ENCODE assay signal across 8 cellular contexts in the genomic region with DNA sequence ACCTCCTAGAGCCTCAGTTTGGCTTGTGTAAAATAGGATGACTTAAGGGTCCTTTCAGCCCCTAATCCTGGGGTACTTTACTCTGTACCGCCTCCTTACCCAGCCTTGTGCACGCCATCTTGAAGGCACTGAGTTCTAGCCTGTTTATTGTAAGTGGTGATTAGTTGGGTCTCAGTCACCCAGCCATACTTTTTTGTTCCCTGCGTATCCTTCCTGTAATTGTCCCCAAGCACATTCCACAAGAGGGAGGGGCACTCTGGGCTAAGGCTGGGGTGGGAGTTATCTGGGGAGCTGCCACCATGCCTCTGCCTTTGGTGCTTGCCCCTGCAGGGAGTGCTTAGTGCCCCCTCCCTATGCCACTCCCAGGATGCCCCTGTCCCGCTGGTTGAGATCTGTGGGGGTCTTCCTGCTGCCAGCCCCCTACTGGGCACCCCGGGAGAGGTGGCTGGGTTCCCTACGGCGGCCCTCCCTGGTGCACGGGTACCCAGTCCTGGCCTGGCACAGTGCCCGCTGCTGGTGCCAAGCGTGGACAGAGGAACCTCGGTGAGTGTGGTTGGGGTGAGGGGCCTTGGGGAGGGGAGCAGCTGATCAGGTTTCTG. TPM values are rescaled to one million over a fixed set of nuclear protein-coding genes. Genes with fewer than 3 reads are reported as not detected.
DNase-seq lines count a peak whose midpoint lies in the region; ATAC-seq, FAIRE-seq and TF ChIP-seq lines count a peak whose summit lies in the region.

No MANE protein-coding gene starts in this region.

- no peak for TF ChIP-seq CTCF in WERI-Rb-1 (IDR thresholded peaks at IDR 0.05; ENCODE audit: low read depth, low read length)

- H3K36me3 Mint-ChIP-seq in activated T-cell treated with anti-CD3 and anti-CD28 coated beads, Interleukin-2, amount 50 U/mL, for 4 hours (ENCODE audit: insufficient read depth), result peaks cover 21% of the 10 kb centered on the region

- peaks cover 24% of the 10 kb centered on the region for H3K4me1 Mint-ChIP-seq in activated T-cell treated with anti-CD3 and anti-CD28 coated beads, Interleukin-2, amount 50 U/mL, for 4 hours (ENCODE audit: low read depth)

- peak overlapping the region; percentile 97 for H3K4me3 Mint-ChIP-seq in activated T-cell treated with anti-CD3 and anti-CD28 coated beads, Interleukin-2, amount 50 U/mL, for 4 hours

- H3K27me3 ChIP-seq in WERI-Rb-1 (ENCODE audit: insufficient read depth, low read depth, severe bottlenecking), result no peaks in the 10 kb centered on the region
- H3K27me3 ChIP-seq in rectal smooth muscle tissue (ENCODE audit: control insufficient read depth, insufficient read depth, low read length), result no peaks in the 10 kb centered on the region

- DNase-seq in activated T-cell treated with anti-CD3 and anti-CD28 coated beads, Interleukin-2, amount 50 U/mL, for 4 hours, result no peak
- DNase-seq in activated T-cell treated with anti-CD3 and anti-CD28 coated beads for 4 hours, result no peak
- no peak for DNase-seq in WERI-Rb-1
- DNase-seq in glomerular visceral epithelial cell (ENCODE audit: extremely low spot score), result peak; percentile 32
- no peak for DNase-seq in COLO829 (ENCODE audit: low spot score)
- no peak for DNase-seq in RCC 7860 (ENCODE audit: low spot score)

- ATAC-seq in activated T-cell treated with anti-CD3 and anti-CD28 coated beads, Interleukin-2, amount 50 U/mL, for 4 hours, result no peak
- no peak for ATAC-seq in GM21576 (IDR thresholded peaks at IDR 0.05; ENCODE audit: unreplicated experiment)

- H3K27ac ChIP-seq in WERI-Rb-1 (peak overlapping the region; percentile 91), rectal smooth muscle tissue (ENCODE audit: low read depth, low read length) (peak overlapping the region; percentile 83)

- H3K9me3 ChIP-seq in WERI-Rb-1 (ENCODE audit: severe bottlenecking), result no peaks in the 10 kb centered on the region

- H3K36me3 ChIP-seq in WERI-Rb-1, result peaks cover 49% of the 10 kb centered on the region
- H3K36me3 ChIP-seq in rectal smooth muscle tissue (ENCODE audit: control insufficient read depth, insufficient read depth, low read length), result peaks cover 4% of the 10 kb centered on the region

- no peak for FAIRE-seq in RCC 7860 (lab: Jason Lieb, UNC)

- peak overlapping the region; percentile 99 for H3K9ac ChIP-seq in rectal smooth muscle tissue (ENCODE audit: low read length)

- peak overlapping the region; percentile 89 for H3K4me3 ChIP-seq in WERI-Rb-1 (ENCODE audit: low read depth, low read length)
- H3K4me3 ChIP-seq in rectal smooth muscle tissue (ENCODE audit: low read length), result peak overlapping the region; percentile 99

- H3K27me3 Mint-ChIP-seq in activated T-cell treated with anti-CD3 and anti-CD28 coated beads, Interleukin-2, amount 50 U/mL, for 4 hours (ENCODE audit: low read depth), result no peaks in the 10 kb centered on the region

- no peaks in the 10 kb centered on the region for H3K9me3 Mint-ChIP-seq in activated T-cell treated with anti-CD3 and anti-CD28 coated beads, Interleukin-2, amount 50 U/mL, for 4 hours

- H3K4me1 ChIP-seq in rectal smooth muscle tissue (ENCODE audit: control insufficient read depth, insufficient read depth, low read length), result no peaks in the 10 kb centered on the region

RNA-seq across cellular contexts. Expression of a gene that starts 0.9 kb away (rescaled TPM):
- total RNA-seq in activated T-cell treated with anti-CD3 and anti-CD28 coated beads, Interleukin-2, amount 50 U/mL, for 4 hours, result 100 to 1,000 TPM; 185 to 214 (median 189) TPM

RNA-seq across cellular contexts. Expression of a gene that starts 8.3 kb away (rescaled TPM):
- under 1 TPM in 2 of 3 donors, not detected in 1; 0.13 to 0.14 TPM for total RNA-seq in activated T-cell treated with anti-CD3 and anti-CD28 coated beads, Interleukin-2, amount 50 U/mL, for 4 hours

RNA-seq across cellular contexts. Expression of a gene that starts 11.2 kb away (rescaled TPM):
- 10 to 100 TPM; 28.1 to 31.9 (median 30.2) TPM for total RNA-seq in activated T-cell treated with anti-CD3 and anti-CD28 coated beads, Interleukin-2, amount 50 U/mL, for 4 hours

RNA-seq across cellular contexts. Expression of a gene that starts 32.3 kb away (rescaled TPM):
- 1 to 10 TPM; 1.1 to 1.3 (median 1.3) TPM for total RNA-seq in activated T-cell treated with anti-CD3 and anti-CD28 coated beads, Interleukin-2, amount 50 U/mL, for 4 hours

RNA-seq across cellular contexts. Expression of a gene that starts 36.2 kb away (rescaled TPM):
- 10 to 100 TPM; 64.2 to 68.4 (median 66.3) TPM for total RNA-seq in activated T-cell treated with anti-CD3 and anti-CD28 coated beads, Interleukin-2, amount 50 U/mL, for 4 hours
